In genomic region chr13:28568286-28568685, GRCh38 we compare ENCODE assay signal across 9 cellular contexts.
DNase-seq lines count a peak whose midpoint lies in the region; ATAC-seq and TF ChIP-seq lines count a peak whose summit lies in the region.
"Had no signal": no experiment of that assay in that cellular context is flagged by ENCODE, and none has a peak within 500 bp of the region (broad histone marks: within the 10 kb centered on the region; RNA-seq: fewer than 3 reads in every experiment).

No MANE protein-coding gene starts in this region.

- H3K4me1 ChIP-seq in adipocyte (ENCODE audit: control insufficient read depth, insufficient read depth, low read length) (no peaks in the 10 kb centered on the region), mucosa of descending colon (ENCODE audit: low read depth) (no peaks in the 10 kb centered on the region)

- H3K4me3 ChIP-seq in adipocyte (ENCODE audit: low read length) (no peak overlapping the region), mucosa of descending colon (no peak overlapping the region)

- H3K9me3 ChIP-seq in adipocyte (ENCODE audit: control insufficient read depth, low read length) (no peaks in the 10 kb centered on the region), mucosa of descending colon (no peaks in the 10 kb centered on the region)
- H3K9me3 ChIP-seq: neutrophil had no signal

- DNase-seq in EH (ENCODE audit: low read depth) = peak; percentile 78
- DNase-seq in adipocyte (ENCODE audit: low read depth) = peak; percentile 65
- DNase-seq in mucosa of descending colon = peak in 2 of 3 donors; percentile 34 to 61
- DNase-seq in SIG-M5 (lab: John Stamatoyannopoulos, UW) = no peak
- DNase-seq in HuH-7 (ENCODE audit: low spot score) = no peak
- no peak for DNase-seq in NCI-H2107 treated with DMSO at 0.1 percent for 48 hours (lab: John Stamatoyannopoulos, UW; ENCODE audit: unreplicated experiment)

- H3K9ac ChIP-seq in adipocyte (ENCODE audit: low read length) = no peak overlapping the region

- ATAC-seq in HG03064 (IDR thresholded peaks at IDR 0.05; ENCODE audit: low read depth, unreplicated experiment) (peak; percentile 59), mucosa of descending colon (peak; percentile 20), HG02884 (IDR thresholded peaks at IDR 0.05; ENCODE audit: unreplicated experiment) (no peak)

- H3K27me3 ChIP-seq in adipocyte (replicated peaks; ENCODE audit: control insufficient read depth, insufficient read depth, low read length) = no peaks in the 10 kb centered on the region
- H3K27me3 ChIP-seq: neutrophil had no signal

- H3K36me3 ChIP-seq in adipocyte (ENCODE audit: control insufficient read depth, insufficient read depth, low read length, severe bottlenecking) (no peaks in the 10 kb centered on the region), mucosa of descending colon (ENCODE audit: low read depth) (no peaks in the 10 kb centered on the region)
- H3K36me3 ChIP-seq: neutrophil had no signal

- intact Hi-C loops in mucosa of descending colon (cut with DNase I, micrococcal nuclease) = no loop called here

- TF ChIP-seq CTCF in mucosa of descending colon (IDR thresholded peaks at IDR 0.05) = no peak

Comparison
In these comparisons a context has a peak if more than half of its experiments do, and no peak if none do; other contexts are left out.
1. DNase-seq: peak in EH (single experiment), adipocyte (single experiment) and mucosa of descending colon (2 of 3); none in SIG-M5 (single experiment), HuH-7 (single experiment) and NCI-H2107 treated with DMSO at 0.1 percent for 48 hours (single experiment).